In genomic region chr5:150670961-150671337, GRCh38 we compare ENCODE assay signal across 16 cellular contexts. TPM values are rescaled to one million over a fixed set of nuclear protein-coding genes. Genes with fewer than 3 reads are reported as not detected.
DNase-seq lines count a peak whose midpoint lies in the region; FAIRE-seq and TF ChIP-seq lines count a peak whose summit lies in the region.
"Had no signal": no experiment of that assay in that cellular context is flagged by ENCODE, and none has a peak within 500 bp of the region (broad histone marks: within the 10 kb centered on the region; RNA-seq: fewer than 3 reads in every experiment).

No MANE protein-coding gene starts in this region.

- no peaks in the 10 kb centered on the region for H4K20me1 ChIP-seq in SK-N-SH (ENCODE audit: insufficient read depth)

- no peaks in the 10 kb centered on the region for H3K9me3 ChIP-seq in NT2/D1 (ENCODE audit: insufficient read depth, low read length)
- H3K9me3 ChIP-seq in iPS-15b (ENCODE audit: control insufficient read depth, insufficient read depth, low read length), result no peaks in the 10 kb centered on the region
- no peaks in the 10 kb centered on the region for H3K9me3 ChIP-seq in skeletal muscle tissue (ENCODE audit: control insufficient read depth in 3 of 3, low read length in 3 of 3)
- no peaks in the 10 kb centered on the region for H3K9me3 ChIP-seq in SK-N-SH
- H3K9me3 ChIP-seq: breast epithelium had no signal

- FAIRE-seq in GM19239 (lab: Jason Lieb, UNC), result no peak
- FAIRE-seq: keratinocyte, urothelium cell line had no signal

- no peaks in the 10 kb centered on the region for H3K27me3 ChIP-seq in NT2/D1 (ENCODE audit: insufficient read depth, insufficient read length)
- H3K27me3 ChIP-seq in iPS-15b (ENCODE audit: control insufficient read depth, insufficient read depth, low read length), result no peaks in the 10 kb centered on the region
- no peaks in the 10 kb centered on the region for H3K27me3 ChIP-seq in skeletal muscle tissue (ENCODE audit: control insufficient read depth in 3 of 3, insufficient read depth in 3 of 3, low read length in 3 of 3)
- H3K27me3 ChIP-seq in SK-N-SH (ENCODE audit: insufficient read depth), result no peaks in the 10 kb centered on the region
- H3K27me3 ChIP-seq: breast epithelium had no signal

- H3K4me3 Mint-ChIP-seq in activated T-cell treated with anti-CD3 and anti-CD28 coated beads, Interleukin-2, amount 50 U/mL, for 24 hours, result peak overlapping the region; percentile 57

- no peak overlapping the region for H2AFZ ChIP-seq in SK-N-SH (ENCODE audit: low read depth)

- no peak for TF ChIP-seq EP300 in SK-N-SH (IDR thresholded peaks at IDR 0.05; ENCODE audit: borderline replicate concordance in 1 of 2, low read depth in 1 of 2, low read length in 1 of 2)

- DNase-seq in activated T-cell treated with anti-CD3 and anti-CD28 coated beads, Interleukin-2, amount 50 U/mL, for 24 hours, result no peak
- DNase-seq in activated T-cell treated with anti-CD3 and anti-CD28 coated beads, Interleukin-2, amount 50 U/mL, for 48 hours, result no peak
- DNase-seq in NT2/D1 (ENCODE audit: low read depth, low spot score) (no peak), SK-N-SH (no peak), GM19239 (ENCODE audit: insufficient read length, low spot score) (no peak)
- DNase-seq in activated CD4-positive, CD25-positive, alpha-beta regulatory T cell (lab: John Stamatoyannopoulos, UW), result no peak
- DNase-seq: IMR-90; NCI-H1436; NCI-H524 treated with DMSO at 0.1 percent for 48 hours; stimulated activated CD4-positive, alpha-beta T cell treated with anti-CD3 and anti-CD28 coated beads, Interleukin-12 subunit alpha, Interleukin-12 subunit beta, amount 100 ng/mL, for 4 hours had no signal

- no peak overlapping the region for H3K4me2 ChIP-seq in SK-N-SH

- CTCF ChIA-PET in SK-N-SH (lab: Yijun Ruan, JAX), result interaction anchor here (0.8 to 2.1 kb wide), 5 partner anchors 13 to 176 kb away, joined by 3 to 9 read pairs (median 3); partner anchors contain the start of gene RBM22

- no peaks in the 10 kb centered on the region for H3K9me2 ChIP-seq in SK-N-SH

- H3K27me3 Mint-ChIP-seq in activated T-cell treated with anti-CD3 and anti-CD28 coated beads, Interleukin-2, amount 50 U/mL, for 24 hours, result peaks cover 28% of the 10 kb centered on the region

- peaks cover 6% of the 10 kb centered on the region for H3K4me1 Mint-ChIP-seq in activated T-cell treated with anti-CD3 and anti-CD28 coated beads, Interleukin-2, amount 50 U/mL, for 24 hours (ENCODE audit: low read depth)

- 95% methylated on average over 2 of the region's 2 CpGs for WGBS in SK-N-SH (ENCODE audit: low lambda C conversion rate)

- H3K4me1 ChIP-seq in NT2/D1 (ENCODE audit: insufficient read depth, insufficient read length) (peaks cover 13% of the 10 kb centered on the region), iPS-15b (ENCODE audit: control insufficient read depth, insufficient read depth, low read length) (peaks cover 18% of the 10 kb centered on the region), skeletal muscle tissue (ENCODE audit: control insufficient read depth in 3 of 3, insufficient read depth in 3 of 3, low read length in 3 of 3) (peaks cover 68 to 83% (median 71%) of the 10 kb centered on the region in 3 donors), SK-N-SH (ENCODE audit: control insufficient read depth in 1 of 2, insufficient read depth in 2 of 2, low read depth in 1 of 2, low read length in 1 of 2) (peaks cover 13 to 23% of the 10 kb centered on the region in 2 experiments; a peak in 2 of 4 replicates)

- peak overlapping the region; percentile 89 for H3K27ac ChIP-seq in skeletal muscle tissue (ENCODE audit: low read depth, low read length)
- H3K27ac ChIP-seq in SK-N-SH (ENCODE audit: low read depth in 2 of 2, low read length in 1 of 2), result no peak overlapping the region

- peak overlapping the region; percentile 96 for H3K9ac ChIP-seq in NT2/D1 (ENCODE audit: insufficient read length, low read depth)
- no peak overlapping the region for H3K9ac ChIP-seq in iPS-15b (ENCODE audit: low read depth, low read length)
- peak overlapping the region in 2 of 3 donors; percentile 2 to 81 for H3K9ac ChIP-seq in skeletal muscle tissue (ENCODE audit: low read depth in 1 of 3, low read length in 3 of 3)
- no peak overlapping the region for H3K9ac ChIP-seq in SK-N-SH

- no peaks in the 10 kb centered on the region for H3K9me3 Mint-ChIP-seq in activated T-cell treated with anti-CD3 and anti-CD28 coated beads, Interleukin-2, amount 50 U/mL, for 24 hours

- no peak for TF ChIP-seq CTCF in SK-N-SH (IDR thresholded peaks at IDR 0.05)

- no peaks in the 10 kb centered on the region for H3K36me3 Mint-ChIP-seq in activated T-cell treated with anti-CD3 and anti-CD28 coated beads, Interleukin-2, amount 50 U/mL, for 24 hours (ENCODE audit: low read depth)

- no peaks in the 10 kb centered on the region for H3K79me2 ChIP-seq in SK-N-SH (ENCODE audit: insufficient read depth)

- TF ChIP-seq RAD21 in SK-N-SH (IDR thresholded peaks at IDR 0.05; ENCODE audit: low read length), result no peak

- H3K27ac Mint-ChIP-seq in activated T-cell treated with anti-CD3 and anti-CD28 coated beads, Interleukin-2, amount 50 U/mL, for 24 hours, result no peak overlapping the region

- H3K36me3 ChIP-seq in NT2/D1 (ENCODE audit: insufficient read depth, insufficient read length, low read length) (peaks cover 21% of the 10 kb centered on the region), iPS-15b (ENCODE audit: control insufficient read depth, insufficient read depth, low read length) (no peaks in the 10 kb centered on the region), skeletal muscle tissue (ENCODE audit: control insufficient read depth in 3 of 3, insufficient read depth in 3 of 3, low read length in 3 of 3) (peaks cover 13 to 19% (median 13%) of the 10 kb centered on the region in 3 donors), SK-N-SH (replicated peaks in 1 of 2; ENCODE audit: control insufficient read depth in 1 of 2, insufficient read depth in 2 of 2, low read length in 1 of 2) (no peaks in the 10 kb centered on the region)
- H3K36me3 ChIP-seq: breast epithelium had no signal

- POLR2A ChIA-PET in SK-N-SH (lab: Yijun Ruan, JAX), result interaction anchor here (1.0 to 1.8 kb wide), 2 partner anchors 14 to 30 kb away, joined by 4 to 5 read pairs; partner anchors contain the start of gene RBM22

- H3K4me3 ChIP-seq in NT2/D1 (ENCODE audit: insufficient read length, low read depth) (peak overlapping the region; percentile 85), iPS-15b (ENCODE audit: low read depth, low read length) (peak overlapping the region; percentile 94), skeletal muscle tissue (ENCODE audit: low read length in 3 of 3) (no peak overlapping the region), SK-N-SH (ENCODE audit: low read depth in 2 of 2, low read length in 1 of 2) (no peak overlapping the region)

- peaks cover 16% of the 10 kb centered on the region for H3F3A ChIP-seq in SK-N-SH (replicated peaks; ENCODE audit: insufficient read depth)

TF ChIP-seq in SK-N-SH, 30 proteins besides CTCF, POLR2A, EP300 and RAD21:
- TF ChIP-seq FOXJ3 (CRISPR knock-in tag; IDR thresholded peaks at IDR 0.05) (no peak), RCOR1 (IDR thresholded peaks at IDR 0.05; ENCODE audit: low read length) (no peak), EZH2phosphoT487 (IDR thresholded peaks at IDR 0.05; ENCODE audit: borderline replicate concordance, low read depth) (no peak), CHD2 (IDR thresholded peaks at IDR 0.05; ENCODE audit: low read length, partially characterized antibody) (no peak), IRF3 (IDR thresholded peaks at IDR 0.05; ENCODE audit: low read depth, low read length) (no peak), RFX5 (IDR thresholded peaks at IDR 0.05; ENCODE audit: low read length) (no peak), NRF1 (IDR thresholded peaks at IDR 0.05; ENCODE audit: low read depth, low read length) (no peak), USF2 (IDR thresholded peaks at IDR 0.05; ENCODE audit: borderline replicate concordance, low read depth, low read length) (no peak), MEF2A (IDR thresholded peaks at IDR 0.05; ENCODE audit: borderline replicate concordance, low read depth) (no peak), YY1 (IDR thresholded peaks at IDR 0.05; ENCODE audit: low read depth) (no peak), GATA2 (CRISPR knock-in tag; IDR thresholded peaks at IDR 0.05) (no peak; the same call in 1 of the 2 replicates), ELF1 (IDR thresholded peaks at IDR 0.05) (no peak)

RNA-seq across cellular contexts. Expression of gene MYOZ3, which starts 9.9 kb away (rescaled TPM):
- 4.7 TPM for total RNA-seq in skeletal muscle tissue
- polyA plus RNA-seq in SK-N-SH (2012; rRNA removed), result 0.26 and 0.41 TPM in 2 replicates
- 0.31 and 0.35 TPM in 2 replicates for polyA plus RNA-seq in SK-N-SH (2012; cell fraction: cytosol; rRNA removed)
- polyA plus RNA-seq in SK-N-SH (2012; cell fraction: nucleus; rRNA removed), result 0.48 and 0.67 TPM in 2 replicates
- total RNA-seq: RPMI7951 had no signal

RNA-seq across cellular contexts. Expression of gene RBM22, which starts 29.9 kb away (rescaled TPM):
- 18.8 TPM for total RNA-seq in skeletal muscle tissue
- polyA plus RNA-seq in SK-N-SH (2012; rRNA removed), result 30.7 and 41.0 TPM in 2 replicates
- polyA plus RNA-seq in SK-N-SH (2012; cell fraction: cytosol; rRNA removed), result 27.2 and 30.1 TPM in 2 replicates
- polyA plus RNA-seq in SK-N-SH (2012; cell fraction: nucleus; rRNA removed), result 39.9 and 65.8 TPM in 2 replicates

RNA-seq across cellular contexts. Expression of gene SYNPO, which starts 30.5 kb away (rescaled TPM):
- total RNA-seq in skeletal muscle tissue, result 6.3 TPM
- 3.0 and 5.1 TPM in 2 replicates for polyA plus RNA-seq in SK-N-SH (2012; rRNA removed)
- polyA plus RNA-seq in SK-N-SH (2012; cell fraction: cytosol; rRNA removed), result 3.3 and 4.5 TPM in 2 replicates
- 9.8 and 14.0 TPM in 2 replicates for polyA plus RNA-seq in SK-N-SH (2012; cell fraction: nucleus; rRNA removed)

Comparison
In these comparisons a context has a peak if more than half of its experiments do, and no peak if none do; other contexts are left out.
1. H3K4me3 ChIP-seq: peak in NT2/D1 (single experiment) and iPS-15b (single experiment); none in skeletal muscle tissue (0 of 3) and SK-N-SH (0 of 2).
2. H3K9ac ChIP-seq: peak in NT2/D1 (single experiment) and skeletal muscle tissue (2 of 3); none in iPS-15b (single experiment) and SK-N-SH (single experiment).